Comparison of ENCODE assay signal across 8 cellular contexts in genomic region chr9:70510157-70510770, GRCh38.
DNase-seq lines count a peak whose midpoint lies in the region; ATAC-seq, FAIRE-seq and TF ChIP-seq lines count a peak whose summit lies in the region.

No MANE protein-coding gene starts in this region.

- no peaks in the 10 kb centered on the region for H3K27me3 ChIP-seq in endothelial cell of umbilical vein (ENCODE audit: control insufficient read depth in 2 of 2, insufficient read depth in 2 of 2, low read length in 2 of 2)
- H3K27me3 ChIP-seq in MG63: no peaks in the 10 kb centered on the region

- H3K4me2 ChIP-seq in endothelial cell of umbilical vein (ENCODE audit: insufficient read depth, low read length): no peak overlapping the region

- H3K4me3 ChIP-seq in NB4 (ENCODE audit: low read depth, low read length) (no peak overlapping the region), endothelial cell of umbilical vein (replicated peaks in 1 of 3; ENCODE audit: insufficient read depth in 1 of 3, low read depth in 1 of 3, low read length in 3 of 3) (no peak overlapping the region), retinal pigment epithelial cell (ENCODE audit: low read length) (no peak overlapping the region), MG63 (no peak overlapping the region)

- no peaks in the 10 kb centered on the region for H3K36me3 ChIP-seq in endothelial cell of umbilical vein (ENCODE audit: control insufficient read depth in 2 of 2, extremely low read depth in 1 of 2, insufficient read depth in 2 of 2, low read length in 2 of 2)
- no peaks in the 10 kb centered on the region for H3K36me3 ChIP-seq in MG63

- no TSS peak for BruUV-seq in endothelial cell of umbilical vein (replicated peaks; lab: Mats Ljungman, UMichigan)

- TF ChIP-seq CTCF in NB4 (IDR thresholded peaks at IDR 0.05; ENCODE audit: low read depth, low read length) (peak; percentile 37), endothelial cell of umbilical vein (IDR thresholded peaks at IDR 0.05; ENCODE audit: extremely low read depth in 1 of 2, insufficient read depth in 1 of 2, low read depth in 1 of 2, low read length in 2 of 2) (peak; percentile 64 to 68), retinal pigment epithelial cell (conservative IDR thresholded peaks at IDR 0.05; ENCODE audit: low read depth, low read length) (peak; percentile 75)

- no peak overlapping the region for H3K9ac ChIP-seq in endothelial cell of umbilical vein (replicated peaks; ENCODE audit: extremely low read depth, insufficient read depth, low read length)

- peak; percentile 15 for FAIRE-seq in endothelial cell of umbilical vein (lab: Jason Lieb, UNC)

- DNase-seq in DMS53 (lab: John Stamatoyannopoulos, UW) (peak; percentile 45), DMS53 treated with DMSO at 0.1 percent for 48 hours (lab: John Stamatoyannopoulos, UW; ENCODE audit: unreplicated experiment) (no peak), NB4 (ENCODE audit: low read depth) (peak; percentile 18), endothelial cell of umbilical vein (ENCODE audit: low read depth, low spot score) (peak; percentile 46), retinal pigment epithelial cell (ENCODE audit: low read depth) (no peak), MG63 (no peak), GM19238 (ENCODE audit: insufficient read length, low spot score) (no peak)

- CTCF ChIA-PET in endothelial cell of umbilical vein (lab: Charles Lee): interaction anchor here (1.0 to 3.4 kb wide), 14 partner anchors 8 to 170 kb away, joined by 3 to 25 read pairs (median 4); partner anchors contain the start of gene KLF9

- H4K20me1 ChIP-seq in endothelial cell of umbilical vein (replicated peaks; ENCODE audit: control insufficient read depth, extremely low read depth, insufficient read depth, low read length): no peaks in the 10 kb centered on the region

- POLR2A ChIA-PET in endothelial cell of umbilical vein (lab: Charles Lee): no interaction called here

- no peaks in the 10 kb centered on the region for H3K4me1 ChIP-seq in endothelial cell of umbilical vein (ENCODE audit: control insufficient read depth, extremely low read depth, insufficient read depth, low read length)

- no peak for TF ChIP-seq POLR2A in NB4 (IDR thresholded peaks at IDR 0.05; ENCODE audit: extremely low read depth, insufficient read length)
- TF ChIP-seq POLR2A in endothelial cell of umbilical vein (IDR thresholded peaks at IDR 0.05; ENCODE audit: low read depth, low read length): no peak
- TF ChIP-seq POLR2A in GM18505 (IDR thresholded peaks at IDR 0.05; ENCODE audit: borderline replicate concordance, extremely low read depth, insufficient read depth, insufficient read length): no peak

- ATAC-seq in GM18505 (IDR thresholded peaks at IDR 0.05; ENCODE audit: unreplicated experiment): no peak

- H3K9me3 ChIP-seq in endothelial cell of umbilical vein (replicated peaks; ENCODE audit: control insufficient read depth, insufficient read depth, low read length) (no peaks in the 10 kb centered on the region), MG63 (no peaks in the 10 kb centered on the region)

- no peaks in the 10 kb centered on the region for H3K79me2 ChIP-seq in endothelial cell of umbilical vein (ENCODE audit: control insufficient read depth, insufficient read depth, low read length)

- no peaks in the 10 kb centered on the region for H3K9me1 ChIP-seq in endothelial cell of umbilical vein (replicated peaks; ENCODE audit: control insufficient read depth, extremely low read depth, insufficient read depth, low read length)

- no peak overlapping the region for H3K27ac ChIP-seq in endothelial cell of umbilical vein (ENCODE audit: insufficient read depth, low read depth, low read length)

- dilution Hi-C loops in endothelial cell of umbilical vein (cut with MboI; ENCODE audit: extremely low pct_ligation_motif_present, low sequenced_read_pairs): no loop called here

- no peak overlapping the region for H2AFZ ChIP-seq in endothelial cell of umbilical vein (ENCODE audit: low read depth, low read length)

- intact Hi-C loops in endothelial cell of umbilical vein (cut with micrococcal nuclease): loop anchor here (1.0 kb wide), 3 partner anchors 92 to 170 kb away; no protein-coding TSS in a partner anchor

TF ChIP-seq in endothelial cell of umbilical vein, 7 proteins besides CTCF, POLR2A, EP300 and RAD21:
- TF ChIP-seq JUN (IDR thresholded peaks at IDR 0.05; ENCODE audit: borderline replicate concordance, insufficient read depth, insufficient read length, low read depth) (no peak), EZH2 (IDR thresholded peaks at IDR 0.05; ENCODE audit: borderline replicate concordance, low read depth, low read length, severe bottlenecking) (no peak), FOS (IDR thresholded peaks at IDR 0.05; ENCODE audit: borderline replicate concordance, insufficient read depth, low read length) (no peak), MAX (IDR thresholded peaks at IDR 0.05; ENCODE audit: insufficient read depth, insufficient read length) (no peak), GATA2 (IDR thresholded peaks at IDR 0.05; ENCODE audit: insufficient read depth, insufficient read length, low read depth, low read length) (no peak), POLR2AphosphoS5 (IDR thresholded peaks at IDR 0.05; ENCODE audit: insufficient read depth, low read depth, low read length) (no peak), MYC (IDR thresholded peaks at IDR 0.05; ENCODE audit: low read depth, low read length) (no peak)

Comparison
In these comparisons a context has a peak if more than half of its experiments do, and no peak if none do; other contexts are left out.
1. DNase-seq: peak in DMS53 (single experiment), NB4 (single experiment) and endothelial cell of umbilical vein (single experiment); none in DMS53 treated with DMSO at 0.1 percent for 48 hours (single experiment), retinal pigment epithelial cell (single experiment), MG63 (single experiment) and GM19238 (single experiment).
2. Peak in every context shown above with its lines, with median percentiles within 50 percentile points of each other: CTCF ChIP-seq.